Comparison of ENCODE assay signal across 1 cellular context in the genomic region with DNA sequence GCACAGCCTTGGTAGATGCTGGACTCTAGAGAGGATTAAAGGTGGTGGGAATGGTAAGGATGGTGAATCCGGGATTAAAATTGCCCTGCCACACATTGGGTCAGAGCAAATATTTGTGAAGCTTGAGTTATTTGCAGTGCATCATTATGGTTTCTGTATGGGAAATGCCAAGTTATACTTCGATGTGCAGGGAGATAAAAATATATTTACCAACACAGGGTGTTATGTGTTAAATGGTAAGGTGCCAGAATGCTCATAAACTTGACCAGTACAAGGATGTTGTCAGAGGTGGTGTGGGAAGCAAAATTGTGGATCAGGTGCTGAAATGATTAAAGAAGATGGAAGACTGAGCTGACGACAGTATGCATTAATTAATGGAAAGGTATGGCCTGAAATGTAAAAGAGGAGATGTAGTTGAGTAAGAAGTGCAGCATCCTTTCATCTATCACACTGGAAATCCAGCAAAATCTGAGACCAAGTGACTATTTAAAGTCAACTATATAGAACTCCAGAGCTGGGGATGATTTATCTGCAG.
TF ChIP-seq lines count a peak whose summit lies in the region.

No MANE protein-coding gene starts in this region.

TF ChIP-seq in K562, 482 proteins besides CTCF, POLR2A, EP300 and RAD21 (continued from another document and continues in another):
- TF ChIP-seq MCM3 (IDR thresholded peaks at IDR 0.05): no peak
- TF ChIP-seq ZNF407 (IDR thresholded peaks at IDR 0.05; ENCODE audit: low read depth): no peak
- TF ChIP-seq CBX5 (IDR thresholded peaks at IDR 0.05; ENCODE audit: borderline replicate concordance, low read depth): no peak
- 0 out of 2 replicates have a peak, but pooled peaks have one; percentile 12 for TF ChIP-seq ZNF717 (CRISPR knock-in tag; IDR thresholded peaks at IDR 0.05)
- 0 out of 2 replicates have a peak, but pooled peaks have one; percentile 28 for TF ChIP-seq ZNF830 (CRISPR knock-in tag; IDR thresholded peaks at IDR 0.05)
- no peak for TF ChIP-seq ZNF589 (CRISPR knock-in tag; IDR thresholded peaks at IDR 0.05; ENCODE audit: low read depth)
- TF ChIP-seq NFIC (IDR thresholded peaks at IDR 0.05): no peak
- no peak for TF ChIP-seq ZNF174 (CRISPR knock-in tag; IDR thresholded peaks at IDR 0.05)
- TF ChIP-seq ZBED1 (IDR thresholded peaks at IDR 0.05): 0 out of 2 replicates have a peak, but pooled peaks have one; percentile 19
- TF ChIP-seq KHSRP (IDR thresholded peaks at IDR 0.05): no peak
- TF ChIP-seq ZNF347 (CRISPR knock-in tag; IDR thresholded peaks at IDR 0.05; ENCODE audit: low read depth): no peak
- no peak for TF ChIP-seq ZNF740 (CRISPR knock-in tag; IDR thresholded peaks at IDR 0.05)
- TF ChIP-seq ZNF740 (tag; IDR thresholded peaks at IDR 0.05): no peak
- no peak for TF ChIP-seq CGGBP1 (CRISPR knock-in tag; IDR thresholded peaks at IDR 0.05)
- TF ChIP-seq ERF (CRISPR knock-in tag; IDR thresholded peaks at IDR 0.05): peak; percentile 83
- TF ChIP-seq CHD2 (IDR thresholded peaks at IDR 0.05; ENCODE audit: low read depth, low read length): no peak
- TF ChIP-seq POLR2AphosphoS5 (IDR thresholded peaks at IDR 0.05; ENCODE audit: control insufficient read depth, insufficient read depth, low read depth, low read length): no peak
- TF ChIP-seq, protein P1, sequence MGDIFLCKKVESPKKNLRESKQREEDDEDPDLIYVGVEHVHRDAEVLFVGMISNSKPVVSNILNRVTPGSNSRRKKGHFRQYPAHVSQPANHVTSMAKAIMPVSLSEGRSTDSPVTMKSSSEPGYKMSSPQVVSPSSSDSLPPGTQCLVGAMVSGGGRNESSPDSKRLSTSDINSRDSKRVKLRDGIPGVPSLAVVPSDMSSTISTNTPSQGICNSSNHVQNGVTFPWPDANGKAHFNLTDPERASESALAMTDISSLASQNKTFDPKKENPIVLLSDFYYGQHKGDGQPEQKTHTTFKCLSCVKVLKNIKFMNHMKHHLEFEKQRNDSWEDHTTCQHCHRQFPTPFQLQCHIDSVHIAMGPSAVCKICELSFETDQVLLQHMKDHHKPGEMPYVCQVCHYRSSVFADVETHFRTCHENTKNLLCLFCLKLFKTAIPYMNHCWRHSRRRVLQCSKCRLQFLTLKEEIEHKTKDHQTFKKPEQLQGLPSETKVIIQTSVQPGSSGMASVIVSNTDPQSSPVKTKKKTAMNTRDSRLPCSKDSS (IDR thresholded peaks at IDR 0.05; ENCODE audit: low read depth, partially characterized antibody): no peak
- no peak for TF ChIP-seq WHSC1 (IDR thresholded peaks at IDR 0.05; ENCODE audit: low read length)
- no peak for TF ChIP-seq CBX8 (IDR thresholded peaks at IDR 0.05; ENCODE audit: borderline replicate concordance, extremely low read depth, low read depth, low read length, poor library complexity, severe bottlenecking)
- TF ChIP-seq ZNF780A (CRISPR knock-in tag; IDR thresholded peaks at IDR 0.05): no peak
- TF ChIP-seq, protein P2, sequence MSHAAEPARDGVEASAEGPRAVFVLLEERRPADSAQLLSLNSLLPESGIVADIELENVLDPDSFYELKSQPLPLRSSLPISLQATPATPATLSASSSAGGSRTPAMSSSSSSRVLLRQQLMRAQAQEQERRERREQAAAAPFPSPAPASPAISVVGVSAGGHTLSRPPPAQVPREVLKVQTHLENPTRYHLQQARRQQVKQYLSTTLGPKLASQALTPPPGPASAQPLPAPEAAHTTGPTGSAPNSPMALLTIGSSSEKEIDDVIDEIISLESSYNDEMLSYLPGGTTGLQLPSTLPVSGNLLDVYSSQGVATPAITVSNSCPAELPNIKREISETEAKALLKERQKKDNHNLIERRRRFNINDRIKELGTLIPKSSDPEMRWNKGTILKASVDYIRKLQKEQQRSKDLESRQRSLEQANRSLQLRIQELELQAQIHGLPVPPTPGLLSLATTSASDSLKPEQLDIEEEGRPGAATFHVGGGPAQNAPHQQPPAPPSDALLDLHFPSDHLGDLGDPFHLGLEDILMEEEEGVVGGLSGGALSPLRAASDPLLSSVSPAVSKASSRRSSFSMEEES (CRISPR knock-in tag; IDR thresholded peaks at IDR 0.05): no peak
- no peak; the same call in 1 of the 2 replicates for TF ChIP-seq POLR2H (tag; IDR thresholded peaks at IDR 0.05; ENCODE audit: low read depth)
- TF ChIP-seq ELF2 (CRISPR knock-in tag; IDR thresholded peaks at IDR 0.05): no peak; the same call in 1 of the 2 replicates
- peak; percentile 37 for TF ChIP-seq POLR2B (IDR thresholded peaks at IDR 0.05; ENCODE audit: low read depth, partially characterized antibody)
- TF ChIP-seq GATA2 (CRISPR knock-in tag; IDR thresholded peaks at IDR 0.05): no peak
- TF ChIP-seq XRCC5 (IDR thresholded peaks at IDR 0.05; ENCODE audit: low read depth, low read length): no peak
- TF ChIP-seq ZBTB1 (CRISPR knock-in tag; IDR thresholded peaks at IDR 0.05; ENCODE audit: borderline replicate concordance, low read depth): no peak
- TF ChIP-seq HMGN3 (IDR thresholded peaks at IDR 0.05; ENCODE audit: borderline replicate concordance, extremely low read depth, insufficient read length, low read depth, low read length): no peak
- no peak for TF ChIP-seq GMEB1 (CRISPR knock-in tag; IDR thresholded peaks at IDR 0.05)
- TF ChIP-seq, protein P3, sequence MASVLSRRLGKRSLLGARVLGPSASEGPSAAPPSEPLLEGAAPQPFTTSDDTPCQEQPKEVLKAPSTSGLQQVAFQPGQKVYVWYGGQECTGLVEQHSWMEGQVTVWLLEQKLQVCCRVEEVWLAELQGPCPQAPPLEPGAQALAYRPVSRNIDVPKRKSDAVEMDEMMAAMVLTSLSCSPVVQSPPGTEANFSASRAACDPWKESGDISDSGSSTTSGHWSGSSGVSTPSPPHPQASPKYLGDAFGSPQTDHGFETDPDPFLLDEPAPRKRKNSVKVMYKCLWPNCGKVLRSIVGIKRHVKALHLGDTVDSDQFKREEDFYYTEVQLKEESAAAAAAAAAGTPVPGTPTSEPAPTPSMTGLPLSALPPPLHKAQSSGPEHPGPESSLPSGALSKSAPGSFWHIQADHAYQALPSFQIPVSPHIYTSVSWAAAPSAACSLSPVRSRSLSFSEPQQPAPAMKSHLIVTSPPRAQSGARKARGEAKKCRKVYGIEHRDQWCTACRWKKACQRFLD (CRISPR knock-in tag; IDR thresholded peaks at IDR 0.05): 0 out of 2 replicates have a peak, but pooled peaks have one; percentile 39
- TF ChIP-seq HSF4 (CRISPR knock-in tag; IDR thresholded peaks at IDR 0.05; ENCODE audit: borderline replicate concordance): no peak
- no peak for TF ChIP-seq SETDB1 (IDR thresholded peaks at IDR 0.05; ENCODE audit: low read length)
- TF ChIP-seq NONO (IDR thresholded peaks at IDR 0.05; ENCODE audit: low read depth in 2 of 2, low read length in 1 of 2): no peak
- TF ChIP-seq, protein P4, sequence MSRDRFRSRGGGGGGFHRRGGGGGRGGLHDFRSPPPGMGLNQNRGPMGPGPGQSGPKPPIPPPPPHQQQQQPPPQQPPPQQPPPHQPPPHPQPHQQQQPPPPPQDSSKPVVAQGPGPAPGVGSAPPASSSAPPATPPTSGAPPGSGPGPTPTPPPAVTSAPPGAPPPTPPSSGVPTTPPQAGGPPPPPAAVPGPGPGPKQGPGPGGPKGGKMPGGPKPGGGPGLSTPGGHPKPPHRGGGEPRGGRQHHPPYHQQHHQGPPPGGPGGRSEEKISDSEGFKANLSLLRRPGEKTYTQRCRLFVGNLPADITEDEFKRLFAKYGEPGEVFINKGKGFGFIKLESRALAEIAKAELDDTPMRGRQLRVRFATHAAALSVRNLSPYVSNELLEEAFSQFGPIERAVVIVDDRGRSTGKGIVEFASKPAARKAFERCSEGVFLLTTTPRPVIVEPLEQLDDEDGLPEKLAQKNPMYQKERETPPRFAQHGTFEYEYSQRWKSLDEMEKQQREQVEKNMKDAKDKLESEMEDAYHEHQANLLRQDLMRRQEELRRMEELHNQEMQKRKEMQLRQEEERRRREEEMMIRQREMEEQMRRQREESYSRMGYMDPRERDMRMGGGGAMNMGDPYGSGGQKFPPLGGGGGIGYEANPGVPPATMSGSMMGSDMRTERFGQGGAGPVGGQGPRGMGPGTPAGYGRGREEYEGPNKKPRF (IDR thresholded peaks at IDR 0.05; ENCODE audit: low read depth, low read length): no peak
- no peak for TF ChIP-seq ARNT (IDR thresholded peaks at IDR 0.05)
- no peak for TF ChIP-seq ZNF121 (CRISPR knock-in tag; conservative IDR thresholded peaks at IDR 0.05)
- no peak for TF ChIP-seq CHD4 (IDR thresholded peaks at IDR 0.05; ENCODE audit: insufficient read depth, insufficient replicate concordance, low read depth, low read length, poor library complexity, severe bottlenecking)
- TF ChIP-seq, protein P5, sequence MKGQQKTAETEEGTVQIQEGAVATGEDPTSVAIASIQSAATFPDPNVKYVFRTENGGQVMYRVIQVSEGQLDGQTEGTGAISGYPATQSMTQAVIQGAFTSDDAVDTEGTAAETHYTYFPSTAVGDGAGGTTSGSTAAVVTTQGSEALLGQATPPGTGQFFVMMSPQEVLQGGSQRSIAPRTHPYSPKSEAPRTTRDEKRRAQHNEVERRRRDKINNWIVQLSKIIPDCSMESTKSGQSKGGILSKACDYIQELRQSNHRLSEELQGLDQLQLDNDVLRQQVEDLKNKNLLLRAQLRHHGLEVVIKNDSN (CRISPR knock-in tag; IDR thresholded peaks at IDR 0.05): no peak
- TF ChIP-seq FOXP1 (CRISPR knock-in tag; IDR thresholded peaks at IDR 0.05): no peak
- no peak for TF ChIP-seq NFE2 (IDR thresholded peaks at IDR 0.05; ENCODE audit: low read depth)
